ENCODE assay signal across 41 cellular contexts in the genomic region with DNA sequence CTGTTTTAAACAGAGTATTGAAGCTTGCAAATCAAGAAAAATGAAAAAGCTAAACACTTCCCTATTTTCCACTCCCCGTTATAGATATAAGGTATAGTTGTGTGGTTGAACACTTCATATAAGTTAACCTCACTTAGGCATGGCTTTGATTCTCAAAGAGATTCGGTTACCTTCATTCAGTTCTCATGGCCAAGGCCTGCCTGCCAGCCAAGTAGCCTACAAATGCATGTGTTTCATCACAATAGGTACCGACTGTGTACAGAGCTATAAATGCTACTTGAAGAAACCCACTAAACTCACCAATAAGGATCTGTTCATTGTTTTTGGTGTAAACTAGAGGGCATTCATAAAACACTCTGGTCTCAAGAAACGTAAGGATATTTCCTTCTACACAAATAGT. TPM values are rescaled to one million over a fixed set of nuclear protein-coding genes. Genes with fewer than 3 reads are reported as not detected.
"Had no signal": no experiment of that assay in that cellular context is flagged by ENCODE, and none has a peak within 500 bp of the region (broad histone marks: within the 10 kb centered on the region; RNA-seq: fewer than 3 reads in every experiment).

No MANE protein-coding gene starts in this region.

- DNase-seq: Karpas-422, Kasumi-1, KG1, MG63, MM.1S, MV-4-11, NCI-H1048, NCI-H1092, NCI-H1092 treated with DMSO at 0.1 percent for 48 hours, NCI-H1105, NCI-H1105 treated with DMSO at 0.1 percent for 48 hours, NCI-H1417, NCI-H1417 treated with DMSO at 0.1 percent for 48 hours, NCI-H1436, NCI-H1436 treated with DMSO at 0.1 percent for 48 hours, NCI-H146, NCI-H1694, NCI-H1694 treated with DMSO at 0.1 percent for 48 hours, NCI-H187, NCI-H187 treated with DMSO at 0.1 percent for 48 hours, NCI-H1930, NCI-H2029, NCI-H2029 treated with DMSO at 0.1 percent for 48 hours, NCI-H2081, NCI-H2081 treated with DMSO at 0.1 percent for 48 hours, NCI-H2171, NCI-H2171 treated with DMSO at 0.1 percent for 48 hours, NCI-H2227 treated with DMSO at 0.1 percent for 48 hours, NCI-H226, NCI-H345, NCI-H446, NCI-H446 treated with DMSO at 0.1 percent for 48 hours, NCI-H510A, NCI-H510A treated with DMSO at 0.1 percent for 48 hours, NCI-H524, NCI-H524 treated with DMSO at 0.1 percent for 48 hours had no signal

- H3K4me3 ChIP-seq: MG63 had no signal

- H3K27ac ChIP-seq: KMS-11 had no signal

- H3K36me3 ChIP-seq: MG63 had no signal

- H3K27me3 ChIP-seq: MG63 had no signal

- H3K9me3 ChIP-seq: MG63 had no signal

RNA-seq across cellular contexts. Expression of a gene that starts 43.5 kb away (rescaled TPM):
- total RNA-seq: LHCN-M2, M059J, MCF 10A, NCI-H460 had no signal

RNA-seq across cellular contexts. Expression of a gene that starts 55.8 kb away (rescaled TPM):
- total RNA-seq: LHCN-M2, M059J had no signal
